1 cellular context compared by ENCODE assay signal in the genomic region with DNA sequence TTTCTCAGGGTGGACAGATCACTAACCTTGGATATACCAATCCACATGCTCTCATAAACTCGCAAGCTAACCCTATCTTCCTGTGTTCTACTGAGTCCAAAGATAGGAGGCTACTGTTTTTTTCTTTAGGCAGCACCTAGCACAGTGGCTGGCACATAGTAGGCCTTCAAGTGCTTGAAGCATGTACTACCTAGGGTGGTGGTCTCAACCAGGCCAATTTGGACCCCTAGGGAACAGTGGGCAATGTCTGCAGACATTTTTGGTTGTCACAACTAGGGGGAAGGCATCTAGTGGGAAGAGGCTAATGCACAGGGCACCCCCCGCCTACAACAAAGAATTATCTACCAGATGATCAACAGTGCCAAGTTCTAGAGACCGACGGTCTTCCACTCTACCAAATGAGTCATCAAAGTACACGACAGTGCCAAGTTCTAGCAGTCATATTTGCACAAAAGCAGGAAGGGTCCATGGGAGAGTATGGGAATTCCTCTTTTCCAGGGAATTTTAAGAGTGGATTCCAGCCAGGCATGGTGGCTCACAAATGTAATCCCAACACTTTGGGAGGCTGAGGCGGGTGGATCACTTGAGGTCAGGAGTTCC.
TF ChIP-seq lines count a peak whose summit lies in the region.

No MANE protein-coding gene starts in this region.

TF ChIP-seq in endothelial cell of umbilical vein, 7 proteins besides CTCF, POLR2A, EP300 and RAD21:
- TF ChIP-seq GATA2 (IDR thresholded peaks at IDR 0.05; ENCODE audit: insufficient read depth, insufficient read length, low read depth, low read length) (no peak), JUN (IDR thresholded peaks at IDR 0.05; ENCODE audit: borderline replicate concordance, insufficient read depth, insufficient read length, low read depth) (peak; percentile 16), FOS (IDR thresholded peaks at IDR 0.05; ENCODE audit: borderline replicate concordance, insufficient read depth, low read length) (no peak), MYC (IDR thresholded peaks at IDR 0.05; ENCODE audit: low read depth, low read length) (no peak), EZH2 (IDR thresholded peaks at IDR 0.05; ENCODE audit: borderline replicate concordance, low read depth, low read length, severe bottlenecking) (no peak)
- TF ChIP-seq, protein P1, sequence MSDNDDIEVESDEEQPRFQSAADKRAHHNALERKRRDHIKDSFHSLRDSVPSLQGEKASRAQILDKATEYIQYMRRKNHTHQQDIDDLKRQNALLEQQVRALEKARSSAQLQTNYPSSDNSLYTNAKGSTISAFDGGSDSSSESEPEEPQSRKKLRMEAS (IDR thresholded peaks at IDR 0.05; ENCODE audit: insufficient read depth, insufficient read length): no peak
